ENCODE assay signal across 8 cellular contexts in genomic region chr1:174158767-174159252, GRCh38. TPM values are rescaled to one million over a fixed set of nuclear protein-coding genes. Genes with fewer than 3 reads are reported as not detected.
DNase-seq lines count a peak whose midpoint lies in the region; ATAC-seq and TF ChIP-seq lines count a peak whose summit lies in the region.

No MANE protein-coding gene starts in this region.

- CTCF ChIA-PET in HEK293 (lab: Yijun Ruan, JAX) (interaction anchor here (0.6 kb wide), 1 partner anchor 341 kb away, joined by 3 read pairs; no protein-coding TSS in a partner anchor), T-cell (lab: Charles Lee) (interaction anchor here in 1 of 2 donors (0.5 to 1.0 kb wide), 4 partner anchors 34 to 636 kb away, joined by 3 read pairs; no protein-coding TSS in a partner anchor)

- H3K9me3 Mint-ChIP-seq in CD4-positive, CD25-positive, alpha-beta regulatory T cell, result no peaks in the 10 kb centered on the region
- H3K9me3 Mint-ChIP-seq in T-cell, result no peaks in the 10 kb centered on the region

- peak in 1 of 2 donors; percentile 1 for ATAC-seq in CD4-positive, CD25-positive, alpha-beta regulatory T cell (ENCODE audit: low read depth in 2 of 2)
- ATAC-seq in T-cell (replicated peaks in 1 of 4), result peak; percentile 11 to 52 (median 14)
- ATAC-seq in GM19463 (IDR thresholded peaks at IDR 0.05; ENCODE audit: unreplicated experiment), result no peak

- peak overlapping the region; percentile 95 to 98 (median 97) for H3K27ac Mint-ChIP-seq in CD4-positive, CD25-positive, alpha-beta regulatory T cell
- H3K27ac Mint-ChIP-seq in T-cell, result peak overlapping the region; percentile 96 to 98

- POLR2A ChIA-PET in HEK293 (lab: Yijun Ruan, JAX) (no interaction called here), T-cell (lab: Charles Lee) (interaction anchor here (0.6 to 1.1 kb wide), 4 partner anchors 12 to 1877 kb away, joined by 3 to 4 read pairs (median 3); partner anchors contain the start of genes RC3H1 (in 1 of the 2) and ZBTB37 (in 1 of the 2))

- H3K36me3 ChIP-seq in CD4-positive, CD25-positive, alpha-beta regulatory T cell (ENCODE audit: control insufficient read depth, insufficient read depth, low read length), result no peaks in the 10 kb centered on the region
- H3K36me3 ChIP-seq in HEK293 (ENCODE audit: control insufficient read depth in 2 of 2, insufficient read depth in 1 of 2, low read length in 2 of 2), result no peaks in the 10 kb centered on the region

- peaks cover 28% of the 10 kb centered on the region for H3K4me1 ChIP-seq in CD4-positive, CD25-positive, alpha-beta regulatory T cell (ENCODE audit: control insufficient read depth, insufficient read depth, low read length, poor library complexity, severe bottlenecking)
- H3K4me1 ChIP-seq in HEK293 (ENCODE audit: control insufficient read depth, insufficient read depth, low read length), result peaks cover 3% of the 10 kb centered on the region; the same call in 1 of the 2 replicates

- no peaks in the 10 kb centered on the region for H3K27me3 Mint-ChIP-seq in CD4-positive, CD25-positive, alpha-beta regulatory T cell
- no peaks in the 10 kb centered on the region for H3K27me3 Mint-ChIP-seq in T-cell

- H3K9me3 ChIP-seq in CD4-positive, CD25-positive, alpha-beta regulatory T cell (ENCODE audit: control insufficient read depth in 2 of 2, low read length in 2 of 2), result no peaks in the 10 kb centered on the region
- H3K9me3 ChIP-seq in HEK293 (ENCODE audit: control insufficient read depth, insufficient read depth, low read depth, low read length), result no peaks in the 10 kb centered on the region

- DNase-seq in CD4-positive, CD25-positive, alpha-beta regulatory T cell, result no peak
- DNase-seq in T-cell, result peak in 19 of 34 experiments; percentile 2 to 58 (median 31)
- DNase-seq in fibroblast of villous mesenchyme (ENCODE audit: low read depth), result no peak
- no peak for DNase-seq in retinal pigment epithelial cell (ENCODE audit: low read depth)
- DNase-seq in dermis blood vessel endothelial cell, result no peak
- DNase-seq in erythroblast (lab: John Stamatoyannopoulos, UW), result no peak

- TF ChIP-seq CTCF in HEK293 (tag by site-specific recombination; IDR thresholded peaks at IDR 0.05) (no peak), fibroblast of villous mesenchyme (IDR thresholded peaks at IDR 0.05; ENCODE audit: insufficient read depth, low read depth, low read length) (no peak), retinal pigment epithelial cell (conservative IDR thresholded peaks at IDR 0.05; ENCODE audit: low read depth, low read length) (no peak)

- peaks cover 36 to 56% (median 46%) of the 10 kb centered on the region in 4 donors for H3K4me1 Mint-ChIP-seq in CD4-positive, CD25-positive, alpha-beta regulatory T cell
- peaks cover 47 to 66% (median 62%) of the 10 kb centered on the region in 3 donors for H3K4me1 Mint-ChIP-seq in T-cell

- H3K36me3 Mint-ChIP-seq in CD4-positive, CD25-positive, alpha-beta regulatory T cell, result no peaks in the 10 kb centered on the region
- H3K36me3 Mint-ChIP-seq in T-cell, result no peaks in the 10 kb centered on the region

- H3K4me3 ChIP-seq in CD4-positive, CD25-positive, alpha-beta regulatory T cell (ENCODE audit: low read depth, low read length), result peak overlapping the region; percentile 85
- H3K4me3 ChIP-seq in HEK293 (ENCODE audit: low read depth, low read length), result peak overlapping the region; percentile 96
- H3K4me3 ChIP-seq in fibroblast of villous mesenchyme (ENCODE audit: low read depth, low read length), result peak overlapping the region; percentile 88
- H3K4me3 ChIP-seq in retinal pigment epithelial cell (ENCODE audit: low read length), result peak overlapping the region; percentile 78

- no peaks in the 10 kb centered on the region for H3K27me3 ChIP-seq in CD4-positive, CD25-positive, alpha-beta regulatory T cell (ENCODE audit: control insufficient read depth, insufficient read depth, low read length)

- H3K4me3 Mint-ChIP-seq in CD4-positive, CD25-positive, alpha-beta regulatory T cell, result peak overlapping the region; percentile 91 to 95 (median 94)
- H3K4me3 Mint-ChIP-seq in T-cell, result peak overlapping the region; percentile 91 to 95 (median 95)

- no peak for TF ChIP-seq POLR2A in erythroblast (IDR thresholded peaks at IDR 0.05; ENCODE audit: low read length)

- H3K27ac ChIP-seq in CD4-positive, CD25-positive, alpha-beta regulatory T cell (ENCODE audit: insufficient read depth, low read length, poor library complexity, severe bottlenecking), result peak overlapping the region; percentile 87
- H3K27ac ChIP-seq in HEK293 (ENCODE audit: extremely low read depth, low read depth, low read length), result peak overlapping the region; percentile 24; the same call in 1 of the 2 replicates

TF ChIP-seq in HEK293, 187 proteins besides CTCF, POLR2A, EP300 and RAD21 (continues in another document):
- no peak for TF ChIP-seq ZBTB7A (tag by site-specific recombination; IDR thresholded peaks at IDR 0.05; ENCODE audit: low read depth)
- TF ChIP-seq ZBTB11 (tag by site-specific recombination; conservative IDR thresholded peaks at IDR 0.05; ENCODE audit: low read depth), result peak; percentile 78
- TF ChIP-seq ZNF626 (tag by site-specific recombination; IDR thresholded peaks at IDR 0.05), result no peak
- no peak for TF ChIP-seq ZBTB20 (tag by site-specific recombination; IDR thresholded peaks at IDR 0.05)
- TF ChIP-seq MZF1 (tag by site-specific recombination; IDR thresholded peaks at IDR 0.05; ENCODE audit: borderline replicate concordance), result no peak
- TF ChIP-seq ZBTB6 (tag by site-specific recombination; IDR thresholded peaks at IDR 0.05), result peak; percentile 97
- no peak for TF ChIP-seq ZBTB49 (tag by site-specific recombination; IDR thresholded peaks at IDR 0.05; ENCODE audit: low read depth)
- no peak for TF ChIP-seq ZNF140 (tag by site-specific recombination; IDR thresholded peaks at IDR 0.05)

RNA-seq across cellular contexts. Expression of gene RABGAP1L, which starts 0.5 kb away (rescaled TPM):
- total RNA-seq in CD4-positive, CD25-positive, alpha-beta regulatory T cell, result 118 TPM
- 10 to 100 TPM; 69.7 to 92.6 (median 78.9) TPM for polyA plus RNA-seq in CD4-positive, CD25-positive, alpha-beta regulatory T cell
- total RNA-seq in T-cell, result 100 to 1,000 TPM in 1 of 5 donors, 10 to 100 TPM in 4; 75.0 to 108 (median 82.3) TPM
- 27.7 and 29.8 TPM in 2 replicates for total RNA-seq in fibroblast of villous mesenchyme
- total RNA-seq in dermis blood vessel endothelial cell, result 36.2 TPM in 2 replicates

Comparison
In these comparisons a context has a peak if more than half of its experiments do, and no peak if none do; other contexts are left out.
1. DNase-seq: peak in T-cell (19 of 34); none in CD4-positive, CD25-positive, alpha-beta regulatory T cell (0 of 3), fibroblast of villous mesenchyme (single experiment), retinal pigment epithelial cell (single experiment), dermis blood vessel endothelial cell (single experiment) and erythroblast (0 of 2).
2. Peak in every context shown above with its lines, with median percentiles within 50 percentile points of each other: H3K4me3 ChIP-seq.